Comparison of ENCODE assay signal across 7 cellular contexts in the genomic region with DNA sequence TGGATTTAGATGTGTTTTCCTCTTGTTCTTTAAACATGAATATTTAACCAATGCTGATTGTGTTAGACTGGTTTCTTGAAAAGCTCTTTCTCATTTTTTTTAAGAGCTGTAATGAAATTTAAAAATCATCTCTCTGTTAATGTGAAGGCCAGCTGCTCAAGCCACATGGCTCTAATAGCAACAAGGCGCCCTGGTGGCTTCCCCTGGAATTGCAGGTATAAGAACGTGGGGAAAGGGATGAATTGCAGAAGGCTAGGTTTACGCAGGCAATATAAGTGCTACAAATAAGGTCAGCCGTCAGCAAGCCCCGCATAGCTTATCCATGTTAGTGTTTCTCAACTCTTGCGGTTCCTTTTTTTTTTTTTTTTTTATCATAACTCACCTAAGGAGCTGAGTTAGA.
A peak's percentile ranks its signal among the peaks of the same experiment; 100 is the strongest.
DNase-seq lines count a peak whose midpoint lies in the region; ATAC-seq and TF ChIP-seq lines count a peak whose summit lies in the region.

No MANE protein-coding gene starts in this region.

- H3K9me3 ChIP-seq in vagina = no peaks in the 10 kb centered on the region
- H3K9me3 ChIP-seq in ovary = no peaks in the 10 kb centered on the region

- H3K36me3 ChIP-seq in vagina (no peaks in the 10 kb centered on the region), ovary (no peaks in the 10 kb centered on the region)

- TF ChIP-seq CTCF in vagina (IDR thresholded peaks at IDR 0.05) (no peak), ovary (IDR thresholded peaks at IDR 0.05) (no peak)

- H3K4me1 ChIP-seq in vagina = no peaks in the 10 kb centered on the region
- no peaks in the 10 kb centered on the region for H3K4me1 ChIP-seq in ovary (ENCODE audit: insufficient read depth)

- H3K4me3 ChIP-seq in vagina = no peak overlapping the region
- H3K4me3 ChIP-seq in ovary = no peak overlapping the region

- TF ChIP-seq POLR2A in vagina (IDR thresholded peaks at IDR 0.05) (no peak), ovary (IDR thresholded peaks at IDR 0.05) (no peak)

- no peak overlapping the region for H3K27ac ChIP-seq in vagina
- no peak overlapping the region for H3K27ac ChIP-seq in ovary

- ATAC-seq in GM21717 (IDR thresholded peaks at IDR 0.05; ENCODE audit: unreplicated experiment) = peak; percentile 53
- ATAC-seq in GM19324 (IDR thresholded peaks at IDR 0.05; ENCODE audit: low FRiP score, unreplicated experiment) = no peak

- no peak for TF ChIP-seq EP300 in ovary (IDR thresholded peaks at IDR 0.05)

- H3K27me3 ChIP-seq in vagina = no peaks in the 10 kb centered on the region
- H3K27me3 ChIP-seq in ovary = no peaks in the 10 kb centered on the region

- 58 to 69% (median 62%) methylated on average over 6 of the region's 6 CpGs for WGBS in ovary, 3 donors

- intact Hi-C loops in vagina (cut with DNase I) (no loop called here), ovary (cut with DNase I) (no loop called here)

- DNase-seq in ELF-1 (ENCODE audit: low read depth, low spot score) (peak; percentile 45), RPMI7951 (ENCODE audit: low read depth) (peak; percentile 35), iris pigment epithelial cell (ENCODE audit: low read depth) (peak; percentile 14), vagina (ENCODE audit: extremely low spot score in 2 of 2) (no peak), ovary (no peak)

Comparison
In these comparisons a context has a peak if more than half of its experiments do, and no peak if none do; other contexts are left out.
1. DNase-seq: peak in ELF-1 (single experiment), RPMI7951 (single experiment) and iris pigment epithelial cell (single experiment); none in vagina (0 of 2) and ovary (0 of 5).